ENCODE assay signal across 8 cellular contexts in genomic region chr7:102288285-102288930, GRCh38. TPM values are rescaled to one million over a fixed set of nuclear protein-coding genes. Genes with fewer than 3 reads are reported as not detected.
DNase-seq lines count a peak whose midpoint lies in the region; ATAC-seq and TF ChIP-seq lines count a peak whose summit lies in the region.

No MANE protein-coding gene starts in this region.

- intact Hi-C loops in left lung (cut with DNase I) (no loop called here), posterior vena cava (cut with DNase I) (loop anchor here in 1 of 2 donors (10.0 kb wide), 1 partner anchor 1056 kb away; the partner anchor contains the start of genes DNAJC2 and PSMC2)

- no peak overlapping the region for H3K27ac ChIP-seq in DND-41 (ENCODE audit: low read length)
- no peak overlapping the region for H3K27ac ChIP-seq in neural progenitor cell
- H3K27ac ChIP-seq in left lung = no peak overlapping the region

- H3K9ac ChIP-seq in DND-41 (ENCODE audit: low read depth, low read length) (no peak overlapping the region; the same call in 1 of the 2 replicates), neural progenitor cell (no peak overlapping the region)

- H3F3A ChIP-seq in neural progenitor cell (ENCODE audit: low read depth) = peaks cover 22% of the 10 kb centered on the region

- H3K27me3 ChIP-seq in DND-41 (ENCODE audit: insufficient read depth, low read length, poor library complexity) = peaks cover 28% of the 10 kb centered on the region
- H3K27me3 ChIP-seq in neural progenitor cell = peaks cover 12% of the 10 kb centered on the region
- H3K27me3 ChIP-seq in left lung = peaks cover 0 to 13% of the 10 kb centered on the region in 2 donors

- H3K9me3 Mint-ChIP-seq in brain = no peaks in the 10 kb centered on the region
- no peaks in the 10 kb centered on the region for H3K9me3 Mint-ChIP-seq in neural progenitor cell

- H2AFZ ChIP-seq in DND-41 (ENCODE audit: low read depth, low read length) = no peak overlapping the region
- no peak overlapping the region for H2AFZ ChIP-seq in neural progenitor cell (replicated peaks)

- TF ChIP-seq CTCF in DND-41 (IDR thresholded peaks at IDR 0.05; ENCODE audit: borderline replicate concordance, extremely low read depth, low read length, poor library complexity, severe bottlenecking) (peak; percentile 38), brain (conservative IDR thresholded peaks at IDR 0.05) (peak in 1 of 2 experiments; percentile 19), neural progenitor cell (IDR thresholded peaks at IDR 0.05) (peak; percentile 18), left lung (IDR thresholded peaks at IDR 0.05) (no peak)

- H3K27ac Mint-ChIP-seq in brain = peak overlapping the region in 4 of 5 experiments; percentile 38 to 82 (median 72)
- peak overlapping the region; percentile 66 for H3K27ac Mint-ChIP-seq in neural progenitor cell

- H3K4me2 ChIP-seq in DND-41 (ENCODE audit: insufficient read depth, low read length) = peak overlapping the region; percentile 99
- H3K4me2 ChIP-seq in neural progenitor cell = peak overlapping the region; percentile 97

- no peaks in the 10 kb centered on the region for H3K9me3 ChIP-seq in DND-41 (ENCODE audit: insufficient read depth, low read length, severe bottlenecking)
- H3K9me3 ChIP-seq in neural progenitor cell (ENCODE audit: low read depth) = no peaks in the 10 kb centered on the region
- H3K9me3 ChIP-seq in left lung = no peaks in the 10 kb centered on the region

- no peak for ATAC-seq in DND-41 (ENCODE audit: insufficient read depth, low read depth)
- no peak for ATAC-seq in left lung
- ATAC-seq in GM18502 (IDR thresholded peaks at IDR 0.05; ENCODE audit: poor library complexity, unreplicated experiment) = no peak

- H3K36me3 ChIP-seq in DND-41 (ENCODE audit: insufficient read depth, low read length) = no peaks in the 10 kb centered on the region
- no peaks in the 10 kb centered on the region for H3K36me3 ChIP-seq in neural progenitor cell
- H3K36me3 ChIP-seq in left lung = no peaks in the 10 kb centered on the region

- H3K36me3 Mint-ChIP-seq in brain (no peaks in the 10 kb centered on the region), neural progenitor cell (no peaks in the 10 kb centered on the region)

- H3K27me3 Mint-ChIP-seq in brain (no peaks in the 10 kb centered on the region), neural progenitor cell (ENCODE audit: insufficient read depth, low read depth) (peaks cover 5% of the 10 kb centered on the region)

- H3K4me3 Mint-ChIP-seq in brain (peak overlapping the region; percentile 81 to 89 (median 82)), neural progenitor cell (peak overlapping the region; percentile 87)

- peaks cover 52% of the 10 kb centered on the region for H3K4me1 Mint-ChIP-seq in brain
- H3K4me1 Mint-ChIP-seq in neural progenitor cell = peaks cover 30% of the 10 kb centered on the region

- H3K4me1 ChIP-seq in DND-41 (ENCODE audit: insufficient read depth, low read length) (peaks cover 32% of the 10 kb centered on the region), neural progenitor cell (peaks cover 22% of the 10 kb centered on the region), left lung (peaks cover 4 to 45% of the 10 kb centered on the region in 2 donors)

- DNase-seq in DND-41 (no peak), LHCN-M2 (ENCODE audit: low read depth) (peak; percentile 25), neural progenitor cell (ENCODE audit: low spot score) (peak; percentile 37), left lung (no peak), posterior vena cava (ENCODE audit: low spot score) (no peak), LoVo (ENCODE audit: low spot score) (no peak)

- H4K20me1 ChIP-seq in DND-41 (ENCODE audit: insufficient read depth, low read length) = peaks cover 32% of the 10 kb centered on the region
- H4K20me1 ChIP-seq in neural progenitor cell (ENCODE audit: low read depth) = peaks cover 59% of the 10 kb centered on the region

- no peaks in the 10 kb centered on the region for H3K79me2 ChIP-seq in DND-41 (ENCODE audit: insufficient read depth, low read length)
- H3K79me2 ChIP-seq in neural progenitor cell (ENCODE audit: low read depth) = no peaks in the 10 kb centered on the region

- H3K4me3 ChIP-seq in DND-41 (ENCODE audit: low read depth in 1 of 2, low read length in 2 of 2) (peak overlapping the region in 1 of 2 experiments; percentile 79; a peak in 2 of 4 replicates), neural progenitor cell (peak overlapping the region; percentile 95), left lung (peak overlapping the region in 1 of 2 donors; percentile 85)

RNA-seq across cellular contexts. Expression of gene SH2B2, which starts 1.7 kb away (rescaled TPM):
- 11.9 and 25.8 TPM in 2 replicates for total RNA-seq in LHCN-M2 (2014; rRNA removed)
- polyA plus RNA-seq in LHCN-M2 (2012) = 7.4 TPM
- polyA plus RNA-seq in brain (ENCODE audit: insufficient read depth, low read depth, low replicate concordance) = 8.3 TPM
- total RNA-seq in neural progenitor cell (ENCODE audit: low replicate concordance) = 2.0 and 15.1 TPM in 2 replicates
- total RNA-seq in left lung = 1 to 10 TPM; 5.7 to 8.2 TPM
- 1 to 10 TPM; 2.7 to 4.6 TPM for total RNA-seq in posterior vena cava

Comparison
In these comparisons a context has a peak if more than half of its experiments do, and no peak if none do; other contexts are left out.
1. DNase-seq: peak in LHCN-M2 (single experiment) and neural progenitor cell (single experiment); none in DND-41 (single experiment), left lung (0 of 2), posterior vena cava (single experiment) and LoVo (single experiment).
2. CTCF ChIP-seq: peak in DND-41 (single experiment) and neural progenitor cell (single experiment); none in left lung (0 of 2).